Comparison of ENCODE assay signal across 1 cellular context in the genomic region with DNA sequence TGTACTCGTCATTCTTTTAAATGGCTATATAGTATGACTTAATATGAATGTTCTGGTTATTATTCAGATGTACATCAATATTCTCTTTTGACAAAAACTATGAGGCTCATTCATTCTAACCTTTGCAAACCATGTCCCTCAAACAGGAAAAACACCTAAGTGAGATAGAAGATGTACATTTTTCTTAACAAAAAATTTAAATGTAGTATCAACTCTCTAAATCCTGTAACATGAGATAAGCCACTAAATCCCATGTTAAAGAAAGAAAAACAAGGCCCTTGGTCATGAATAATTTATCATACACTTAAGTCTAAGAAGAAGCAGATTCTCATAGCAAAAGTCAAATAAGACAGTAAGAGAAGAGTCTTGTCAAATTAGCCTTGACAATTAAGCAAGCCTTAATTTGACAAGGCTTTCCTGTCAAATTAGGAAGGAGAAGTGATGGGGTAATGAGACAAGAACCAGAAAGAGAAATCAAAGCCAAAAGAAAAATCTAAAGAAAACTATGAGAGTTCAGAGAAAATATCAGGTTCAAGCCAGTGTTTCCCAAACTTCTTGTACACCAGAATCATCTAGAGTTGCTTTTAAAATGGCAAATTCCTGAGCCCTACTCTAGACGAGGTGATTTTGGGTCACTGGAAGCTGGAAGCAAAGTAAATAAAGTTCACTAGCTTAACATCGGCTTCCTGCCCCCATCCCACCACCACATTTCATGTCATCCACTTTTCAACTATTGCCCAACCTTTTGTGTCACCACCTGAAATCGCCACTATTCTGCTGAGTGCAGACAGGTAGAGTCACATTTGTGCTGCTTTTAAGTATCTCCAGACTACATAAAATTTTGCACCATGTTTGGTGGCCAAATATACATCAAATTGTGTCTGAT.
TF ChIP-seq lines count a peak whose summit lies in the region.

No MANE protein-coding gene starts in this region.

TF ChIP-seq in HepG2, 621 proteins besides CTCF, POLR2A, EP300 and RAD21 (continues in another document):
- TF ChIP-seq, protein P1, sequence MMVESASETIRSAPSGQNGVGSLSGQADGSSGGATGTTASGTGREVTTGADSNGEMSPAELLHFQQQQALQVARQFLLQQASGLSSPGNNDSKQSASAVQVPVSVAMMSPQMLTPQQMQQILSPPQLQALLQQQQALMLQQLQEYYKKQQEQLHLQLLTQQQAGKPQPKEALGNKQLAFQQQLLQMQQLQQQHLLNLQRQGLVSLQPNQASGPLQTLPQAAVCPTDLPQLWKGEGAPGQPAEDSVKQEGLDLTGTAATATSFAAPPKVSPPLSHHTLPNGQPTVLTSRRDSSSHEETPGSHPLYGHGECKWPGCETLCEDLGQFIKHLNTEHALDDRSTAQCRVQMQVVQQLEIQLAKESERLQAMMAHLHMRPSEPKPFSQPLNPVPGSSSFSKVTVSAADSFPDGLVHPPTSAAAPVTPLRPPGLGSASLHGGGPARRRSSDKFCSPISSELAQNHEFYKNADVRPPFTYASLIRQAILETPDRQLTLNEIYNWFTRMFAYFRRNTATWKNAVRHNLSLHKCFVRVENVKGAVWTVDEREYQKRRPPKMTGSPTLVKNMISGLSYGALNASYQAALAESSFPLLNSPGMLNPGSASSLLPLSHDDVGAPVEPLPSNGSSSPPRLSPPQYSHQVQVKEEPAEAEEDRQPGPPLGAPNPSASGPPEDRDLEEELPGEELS (CRISPR knock-in tag; IDR thresholded peaks at IDR 0.05): peak; percentile 76
- TF ChIP-seq ZNF614 (CRISPR knock-in tag; IDR thresholded peaks at IDR 0.05; ENCODE audit: borderline replicate concordance) (0 out of 2 replicates have a peak, but pooled peaks have one; percentile 33), FOXJ3 (CRISPR knock-in tag; IDR thresholded peaks at IDR 0.05; ENCODE audit: borderline replicate concordance) (0 out of 2 replicates have a peak, but pooled peaks have one; percentile 20), ZFY (CRISPR knock-in tag; IDR thresholded peaks at IDR 0.05) (no peak), BCL6 (CRISPR knock-in tag; IDR thresholded peaks at IDR 0.05) (peak; percentile 43; the same call in 1 of the 2 replicates), PATZ1 (CRISPR knock-in tag; IDR thresholded peaks at IDR 0.05) (peak; percentile 88), ETV5 (CRISPR knock-in tag; IDR thresholded peaks at IDR 0.05; ENCODE audit: borderline replicate concordance) (peak; percentile 73; the same call in 1 of the 2 replicates), CEBPG (CRISPR knock-in tag; IDR thresholded peaks at IDR 0.05) (peak; percentile 96), ZNF766 (CRISPR knock-in tag; IDR thresholded peaks at IDR 0.05; ENCODE audit: borderline replicate concordance) (no peak), HNF4A (CRISPR knock-in tag; IDR thresholded peaks at IDR 0.05) (peak; percentile 45; the same call in 1 of the 2 replicates), THAP11 (CRISPR knock-in tag; IDR thresholded peaks at IDR 0.05) (peak; percentile 21; the same call in 1 of the 2 replicates), SKIL (CRISPR knock-in tag; IDR thresholded peaks at IDR 0.05; ENCODE audit: borderline replicate concordance) (peak; percentile 60; the same call in 1 of the 2 replicates), SOX13 (IDR thresholded peaks at IDR 0.05) (no peak), SOX13 (CRISPR knock-in tag; conservative IDR thresholded peaks at IDR 0.05 in 1 of 2, IDR thresholded peaks at IDR 0.05 in 1 of 2) (peak in 1 of 2 experiments; percentile 74; a peak in 1 of 4 replicates), ZBTB7B (CRISPR knock-in tag; IDR thresholded peaks at IDR 0.05) (peak; percentile 27; the same call in 1 of the 2 replicates), ZNF563 (CRISPR knock-in tag; IDR thresholded peaks at IDR 0.05) (no peak), PRDM15 (CRISPR knock-in tag; IDR thresholded peaks at IDR 0.05) (no peak), FOSL2 (CRISPR knock-in tag; IDR thresholded peaks at IDR 0.05) (peak; percentile 63), NR2F6 (IDR thresholded peaks at IDR 0.05) (peak; percentile 26; the same call in 1 of the 2 replicates), NR2F6 (CRISPR knock-in tag; IDR thresholded peaks at IDR 0.05) (peak; percentile 50; the same call in 1 of the 2 replicates), TCF7 (IDR thresholded peaks at IDR 0.05; ENCODE audit: low read depth) (peak; percentile 43; the same call in 1 of the 2 replicates), SALL1 (CRISPR knock-in tag; IDR thresholded peaks at IDR 0.05) (peak; percentile 42; the same call in 1 of the 2 replicates), GTF3A (CRISPR knock-in tag; conservative IDR thresholded peaks at IDR 0.05) (no peak), MZF1 (CRISPR knock-in tag; IDR thresholded peaks at IDR 0.05; ENCODE audit: borderline replicate concordance) (no peak), KDM4B (CRISPR knock-in tag; IDR thresholded peaks at IDR 0.05) (0 out of 2 replicates have a peak, but pooled peaks have one; percentile 39), ZNF337 (CRISPR knock-in tag; IDR thresholded peaks at IDR 0.05; ENCODE audit: borderline replicate concordance, low read depth) (no peak), ZNF160 (CRISPR knock-in tag; IDR thresholded peaks at IDR 0.05) (no peak), ZNF292 (CRISPR knock-in tag; IDR thresholded peaks at IDR 0.05; ENCODE audit: borderline replicate concordance, low read depth) (peak; percentile 62; the same call in 1 of the 2 replicates)
- TF ChIP-seq, protein P2, sequence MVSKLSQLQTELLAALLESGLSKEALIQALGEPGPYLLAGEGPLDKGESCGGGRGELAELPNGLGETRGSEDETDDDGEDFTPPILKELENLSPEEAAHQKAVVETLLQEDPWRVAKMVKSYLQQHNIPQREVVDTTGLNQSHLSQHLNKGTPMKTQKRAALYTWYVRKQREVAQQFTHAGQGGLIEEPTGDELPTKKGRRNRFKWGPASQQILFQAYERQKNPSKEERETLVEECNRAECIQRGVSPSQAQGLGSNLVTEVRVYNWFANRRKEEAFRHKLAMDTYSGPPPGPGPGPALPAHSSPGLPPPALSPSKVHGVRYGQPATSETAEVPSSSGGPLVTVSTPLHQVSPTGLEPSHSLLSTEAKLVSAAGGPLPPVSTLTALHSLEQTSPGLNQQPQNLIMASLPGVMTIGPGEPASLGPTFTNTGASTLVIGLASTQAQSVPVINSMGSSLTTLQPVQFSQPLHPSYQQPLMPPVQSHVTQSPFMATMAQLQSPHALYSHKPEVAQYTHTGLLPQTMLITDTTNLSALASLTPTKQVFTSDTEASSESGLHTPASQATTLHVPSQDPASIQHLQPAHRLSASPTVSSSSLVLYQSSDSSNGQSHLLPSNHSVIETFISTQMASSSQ (IDR thresholded peaks at IDR 0.05; ENCODE audit: low read depth): no peak
- TF ChIP-seq, protein P2 (CRISPR knock-in tag; IDR thresholded peaks at IDR 0.05; ENCODE audit: borderline replicate concordance): peak; percentile 26; the same call in 1 of the 2 replicates
- TF ChIP-seq, protein P3, sequence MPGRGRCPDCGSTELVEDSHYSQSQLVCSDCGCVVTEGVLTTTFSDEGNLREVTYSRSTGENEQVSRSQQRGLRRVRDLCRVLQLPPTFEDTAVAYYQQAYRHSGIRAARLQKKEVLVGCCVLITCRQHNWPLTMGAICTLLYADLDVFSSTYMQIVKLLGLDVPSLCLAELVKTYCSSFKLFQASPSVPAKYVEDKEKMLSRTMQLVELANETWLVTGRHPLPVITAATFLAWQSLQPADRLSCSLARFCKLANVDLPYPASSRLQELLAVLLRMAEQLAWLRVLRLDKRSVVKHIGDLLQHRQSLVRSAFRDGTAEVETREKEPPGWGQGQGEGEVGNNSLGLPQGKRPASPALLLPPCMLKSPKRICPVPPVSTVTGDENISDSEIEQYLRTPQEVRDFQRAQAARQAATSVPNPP (CRISPR knock-in tag; IDR thresholded peaks at IDR 0.05): no peak
- TF ChIP-seq, protein P4, sequence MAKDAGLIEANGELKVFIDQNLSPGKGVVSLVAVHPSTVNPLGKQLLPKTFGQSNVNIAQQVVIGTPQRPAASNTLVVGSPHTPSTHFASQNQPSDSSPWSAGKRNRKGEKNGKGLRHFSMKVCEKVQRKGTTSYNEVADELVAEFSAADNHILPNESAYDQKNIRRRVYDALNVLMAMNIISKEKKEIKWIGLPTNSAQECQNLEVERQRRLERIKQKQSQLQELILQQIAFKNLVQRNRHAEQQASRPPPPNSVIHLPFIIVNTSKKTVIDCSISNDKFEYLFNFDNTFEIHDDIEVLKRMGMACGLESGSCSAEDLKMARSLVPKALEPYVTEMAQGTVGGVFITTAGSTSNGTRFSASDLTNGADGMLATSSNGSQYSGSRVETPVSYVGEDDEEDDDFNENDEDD (CRISPR knock-in tag; IDR thresholded peaks at IDR 0.05; ENCODE audit: borderline replicate concordance): 0 out of 2 replicates have a peak, but pooled peaks have one; percentile 18
- TF ChIP-seq, protein P5, sequence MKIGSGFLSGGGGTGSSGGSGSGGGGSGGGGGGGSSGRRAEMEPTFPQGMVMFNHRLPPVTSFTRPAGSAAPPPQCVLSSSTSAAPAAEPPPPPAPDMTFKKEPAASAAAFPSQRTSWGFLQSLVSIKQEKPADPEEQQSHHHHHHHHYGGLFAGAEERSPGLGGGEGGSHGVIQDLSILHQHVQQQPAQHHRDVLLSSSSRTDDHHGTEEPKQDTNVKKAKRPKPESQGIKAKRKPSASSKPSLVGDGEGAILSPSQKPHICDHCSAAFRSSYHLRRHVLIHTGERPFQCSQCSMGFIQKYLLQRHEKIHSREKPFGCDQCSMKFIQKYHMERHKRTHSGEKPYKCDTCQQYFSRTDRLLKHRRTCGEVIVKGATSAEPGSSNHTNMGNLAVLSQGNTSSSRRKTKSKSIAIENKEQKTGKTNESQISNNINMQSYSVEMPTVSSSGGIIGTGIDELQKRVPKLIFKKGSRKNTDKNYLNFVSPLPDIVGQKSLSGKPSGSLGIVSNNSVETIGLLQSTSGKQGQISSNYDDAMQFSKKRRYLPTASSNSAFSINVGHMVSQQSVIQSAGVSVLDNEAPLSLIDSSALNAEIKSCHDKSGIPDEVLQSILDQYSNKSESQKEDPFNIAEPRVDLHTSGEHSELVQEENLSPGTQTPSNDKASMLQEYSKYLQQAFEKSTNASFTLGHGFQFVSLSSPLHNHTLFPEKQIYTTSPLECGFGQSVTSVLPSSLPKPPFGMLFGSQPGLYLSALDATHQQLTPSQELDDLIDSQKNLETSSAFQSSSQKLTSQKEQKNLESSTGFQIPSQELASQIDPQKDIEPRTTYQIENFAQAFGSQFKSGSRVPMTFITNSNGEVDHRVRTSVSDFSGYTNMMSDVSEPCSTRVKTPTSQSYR (CRISPR knock-in tag; IDR thresholded peaks at IDR 0.05; ENCODE audit: borderline replicate concordance): peak; percentile 62; the same call in 1 of the 2 replicates
